ENCODE assay signal across 9 cellular contexts in the genomic region with DNA sequence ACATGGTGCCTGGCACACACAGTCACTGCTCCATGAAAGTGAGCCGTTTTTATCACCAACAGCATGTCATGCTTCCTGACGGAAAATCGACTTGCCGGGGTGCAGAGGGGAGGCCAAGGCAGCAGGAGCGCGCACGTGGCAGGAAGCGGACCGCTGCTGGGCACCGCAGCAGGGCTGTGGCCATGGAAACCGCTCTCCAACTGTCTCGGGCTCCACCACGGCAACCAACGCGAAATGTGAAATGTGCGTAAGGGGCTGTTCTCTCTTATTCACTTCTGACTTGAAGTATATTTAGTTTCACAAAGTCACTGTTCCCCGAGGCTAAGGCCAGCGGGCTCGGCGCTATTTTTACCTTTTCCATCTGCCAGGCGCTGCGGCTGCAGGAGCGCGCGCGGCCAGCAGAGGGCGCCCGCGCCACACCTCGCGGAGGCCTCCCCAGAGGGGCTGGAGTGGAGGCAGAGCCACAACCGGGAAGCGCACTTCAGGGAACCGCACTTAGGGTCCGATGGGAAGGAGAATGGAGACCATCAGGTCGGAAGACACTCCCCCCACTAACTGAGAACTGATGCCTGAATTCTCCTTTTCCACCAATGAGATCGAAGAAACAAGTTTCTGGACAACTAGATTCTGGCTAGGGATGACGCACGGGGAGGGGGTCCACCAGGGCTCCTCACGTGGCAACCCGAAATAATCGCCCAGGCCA. TPM values are rescaled to one million over a fixed set of nuclear protein-coding genes. Genes with fewer than 3 reads are reported as not detected.
A peak's percentile ranks its signal among the peaks of the same experiment; 100 is the strongest.
DNase-seq lines count a peak whose midpoint lies in the region; ATAC-seq, FAIRE-seq and TF ChIP-seq lines count a peak whose summit lies in the region.
"Had no signal": no experiment of that assay in that cellular context is flagged by ENCODE, and none has a peak within 500 bp of the region (broad histone marks: within the 10 kb centered on the region; RNA-seq: fewer than 3 reads in every experiment).

No MANE protein-coding gene starts in this region.

- peaks cover 2% of the 10 kb centered on the region for H3K4me1 Mint-ChIP-seq in activated CD4-positive, alpha-beta memory T cell treated with anti-CD3 and anti-CD28 coated beads for 36 hours (ENCODE audit: low read depth)

- POLR2A ChIA-PET in activated CD4-positive, alpha-beta memory T cell treated with anti-CD3 and anti-CD28 coated beads for 36 hours (lab: Charles Lee) = no interaction called here

- CTCF ChIA-PET in activated CD4-positive, alpha-beta memory T cell treated with anti-CD3 and anti-CD28 coated beads for 36 hours (lab: Charles Lee) = interaction anchor here (0.6 to 1.9 kb wide), 5 partner anchors 10 to 21 kb away, joined by 3 to 5 read pairs (median 3); no protein-coding TSS in a partner anchor

- no peak for FAIRE-seq in D721Med (lab: Jason Lieb, UNC)

- no peaks in the 10 kb centered on the region for H3K27me3 Mint-ChIP-seq in activated CD4-positive, alpha-beta memory T cell treated with anti-CD3 and anti-CD28 coated beads for 36 hours

- TF ChIP-seq CTCF in D721Med (IDR thresholded peaks at IDR 0.05; ENCODE audit: insufficient read depth, missing control alignments) (peak; percentile 94), lung (IDR thresholded peaks at IDR 0.05; ENCODE audit: control extremely low read depth, extremely low read depth) (peak; percentile 96)

- 41 to 43% methylated on average over 42 of the region's 42 CpGs for WGBS in lung, 2 donors

- peak; percentile 65 for DNase-seq in D721Med (ENCODE audit: insufficient read length, low spot score)
- peak; percentile 25 for DNase-seq in LHCN-M2 (ENCODE audit: low read depth)
- DNase-seq in activated CD4-positive, alpha-beta memory T cell treated with anti-CD3 and anti-CD28 coated beads for 36 hours = peak; percentile 71
- DNase-seq in effector CD8-positive, alpha-beta T cell (lab: John Stamatoyannopoulos, UW) = peak; percentile 57
- peak; percentile 63 for DNase-seq in lung (ENCODE audit: low spot score)
- DNase-seq in stimulated activated CD8-positive, alpha-beta memory T cell treated with anti-CD3 and anti-CD28 coated beads, Interleukin-15, amount 100 ng/mL, for 24 hours (ENCODE audit: low read depth) = peak; percentile 51
- DNase-seq in NCI-H1105 treated with DMSO at 0.1 percent for 48 hours (lab: John Stamatoyannopoulos, UW) = no peak

- peaks cover 67% of the 10 kb centered on the region for H3K36me3 Mint-ChIP-seq in activated CD4-positive, alpha-beta memory T cell treated with anti-CD3 and anti-CD28 coated beads for 36 hours

- peaks cover 28 to 61% of the 10 kb centered on the region in 2 donors for H3K36me3 ChIP-seq in lung (ENCODE audit: control insufficient read depth in 2 of 2, insufficient read depth in 2 of 2, low read length in 2 of 2)

- no peak overlapping the region for H3K27ac ChIP-seq in lung (ENCODE audit: low read depth in 1 of 2, low read length in 1 of 2)
- H3K27ac ChIP-seq: SJSA1 had no signal

- no peak overlapping the region for H3K4me3 ChIP-seq in lung
- H3K4me3 ChIP-seq: SJSA1 had no signal

- no peak overlapping the region for H3K4me3 Mint-ChIP-seq in activated CD4-positive, alpha-beta memory T cell treated with anti-CD3 and anti-CD28 coated beads for 36 hours

- intact Hi-C loops in activated CD4-positive, alpha-beta memory T cell treated with anti-CD3 and anti-CD28 coated beads for 36 hours (cut with micrococcal nuclease) = loop anchor here (2.0 to 10.0 kb wide), 2 partner anchors 19 to 55 kb away; a partner anchor contains a TSS

- H3K9me3 ChIP-seq in lung (ENCODE audit: control insufficient read depth in 2 of 2, insufficient read depth in 1 of 2, low read length in 1 of 2) = peaks cover 0 to 3% of the 10 kb centered on the region in 2 donors
- H3K9me3 ChIP-seq: SJSA1 had no signal

- H3K27ac Mint-ChIP-seq in activated CD4-positive, alpha-beta memory T cell treated with anti-CD3 and anti-CD28 coated beads for 36 hours = peak overlapping the region; percentile 15

- H3K9me3 Mint-ChIP-seq in activated CD4-positive, alpha-beta memory T cell treated with anti-CD3 and anti-CD28 coated beads for 36 hours = no peaks in the 10 kb centered on the region

- ATAC-seq in lung (ENCODE audit: insufficient read depth, low FRiP score) = peak; percentile 51
- no peak for ATAC-seq in HG03520 (IDR thresholded peaks at IDR 0.05; ENCODE audit: unreplicated experiment)

- no peaks in the 10 kb centered on the region for H3K4me1 ChIP-seq in lung (ENCODE audit: control insufficient read depth in 2 of 2, insufficient read depth in 2 of 2, low read length in 2 of 2)
- H3K4me1 ChIP-seq: SJSA1 had no signal

- no peaks in the 10 kb centered on the region for H3K27me3 ChIP-seq in lung (ENCODE audit: control insufficient read depth, insufficient read depth)
- H3K27me3 ChIP-seq: SJSA1 had no signal

RNA-seq across cellular contexts. Expression of a gene that starts 19.7 kb away (rescaled TPM):
- total RNA-seq in LHCN-M2 (2014; rRNA removed) (35.3 and 38.4 TPM in 2 replicates), lung (10 to 100 TPM; 43.1 to 51.2 TPM)
- 38.2 TPM for polyA plus RNA-seq in LHCN-M2 (2012)
- total RNA-seq in activated CD4-positive, alpha-beta memory T cell treated with anti-CD3 and anti-CD28 coated beads for 36 hours = 10 to 100 TPM; 90.6 to 91.0 TPM
- 10 to 100 TPM; 31.9 to 33.9 TPM for polyA plus RNA-seq in lung

RNA-seq across cellular contexts. Expression of a gene that starts 47.8 kb away (rescaled TPM):
- total RNA-seq in LHCN-M2 (2014; rRNA removed) (not detected in 2 replicates), lung (not detected)
- polyA plus RNA-seq in LHCN-M2 (2012) = not detected
- not detected for total RNA-seq in activated CD4-positive, alpha-beta memory T cell treated with anti-CD3 and anti-CD28 coated beads for 36 hours
- not detected for polyA plus RNA-seq in lung
- total RNA-seq: SJSA1 had no signal
